9 cellular contexts compared by ENCODE assay signal in the genomic region with DNA sequence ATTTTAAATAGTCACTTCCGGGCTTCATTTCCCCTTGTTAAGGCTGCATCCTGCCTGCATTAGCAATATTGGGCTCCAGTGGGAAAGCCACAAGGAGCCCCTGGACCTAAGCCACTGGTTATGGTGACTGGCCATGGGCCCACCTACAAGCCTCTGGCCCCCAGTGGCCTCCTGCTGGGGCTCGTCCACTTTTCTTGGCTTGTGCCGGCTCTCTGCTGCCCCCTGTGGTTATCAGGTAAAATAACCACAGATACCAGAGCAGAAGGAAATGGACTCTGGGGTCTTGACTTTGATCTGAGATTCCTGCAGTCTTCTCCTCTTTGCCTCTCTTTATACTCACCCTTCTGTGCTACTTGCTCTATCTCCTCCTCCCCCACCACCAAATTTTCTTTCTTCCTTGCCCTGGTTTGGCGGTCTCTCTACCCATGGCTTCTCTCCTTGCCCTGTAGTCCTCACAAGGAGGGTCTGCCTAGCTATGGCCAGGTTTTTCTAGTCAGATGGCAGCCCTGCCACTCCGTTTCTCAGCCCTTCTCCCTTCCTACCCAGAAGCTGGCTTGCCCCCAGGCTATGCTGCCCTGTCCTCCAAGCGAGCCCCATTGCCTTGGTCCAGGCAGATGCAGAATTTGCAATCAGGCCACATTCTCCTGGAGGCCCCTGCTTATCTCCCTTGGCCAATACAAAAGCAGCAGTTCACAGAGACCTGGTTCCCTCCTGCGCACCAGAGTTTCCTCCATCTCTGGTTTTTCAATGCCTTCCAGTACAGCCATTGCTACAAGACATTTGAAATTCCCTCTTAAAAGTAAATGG.
DNase-seq lines count a peak whose midpoint lies in the region; ATAC-seq and TF ChIP-seq lines count a peak whose summit lies in the region.
"Had no signal": no experiment of that assay in that cellular context is flagged by ENCODE, and none has a peak within 500 bp of the region (broad histone marks: within the 10 kb centered on the region; RNA-seq: fewer than 3 reads in every experiment).

No MANE protein-coding gene starts in this region.

- peak overlapping the region; percentile 25 to 73 (median 63); a peak in 21 of 22 replicates for H3K27ac ChIP-seq in BLaER1 treated with 17β-estradiol and CSF1 and Interleukin-3, amounts not matched to agents 10 nM and 100 nM
- H3K27ac ChIP-seq in SK-N-SH (ENCODE audit: low read depth in 2 of 2, low read length in 1 of 2): no peak overlapping the region
- H3K27ac ChIP-seq in endodermal cell (ENCODE audit: low read depth, low read length): no peak overlapping the region

- CTCF ChIA-PET in SK-N-SH (lab: Yijun Ruan, JAX): interaction anchor here (0.6 to 1.6 kb wide), 10 partner anchors 8 to 239 kb away, joined by 3 to 5 read pairs (median 3); no protein-coding TSS in a partner anchor

- H3K79me2 ChIP-seq in SK-N-SH (ENCODE audit: insufficient read depth): no peaks in the 10 kb centered on the region

- H3K27ac Mint-ChIP-seq in endodermal cell (no peak overlapping the region), natural killer cell (peak overlapping the region; percentile 55 to 60)
- H3K27ac Mint-ChIP-seq: stimulated activated naive CD8-positive, alpha-beta T cell treated with anti-CD3 and anti-CD28 coated beads, Interleukin-15, Interleukin-2, amounts not matched to agents 100 ng/mL and 50 ng/mL, for 24 hours had no signal

- H3K27me3 ChIP-seq in BLaER1 treated with 17β-estradiol and CSF1 and Interleukin-3, amounts not matched to agents 10 nM and 100 nM: no peaks in the 10 kb centered on the region
- H3K27me3 ChIP-seq in SK-N-SH (ENCODE audit: insufficient read depth) (no peaks in the 10 kb centered on the region), endodermal cell (ENCODE audit: control insufficient read depth, insufficient read depth, low read length, poor library complexity, severe bottlenecking) (no peaks in the 10 kb centered on the region)

- DNase-seq in GM20000 (ENCODE audit: low spot score) (peak; percentile 65), SK-N-SH (peak; percentile 58), endodermal cell (peak; percentile 89), natural killer cell (peak; percentile 45), NCI-H1436 treated with DMSO at 0.1 percent for 48 hours (lab: John Stamatoyannopoulos, UW) (no peak)
- DNase-seq in central memory CD4-positive, alpha-beta T cell: no peak

- H3K4me1 Mint-ChIP-seq in endodermal cell: peaks cover 5% of the 10 kb centered on the region
- peaks cover 47 to 51% of the 10 kb centered on the region in 2 donors for H3K4me1 Mint-ChIP-seq in natural killer cell

- ATAC-seq in natural killer cell (peak; percentile 66 to 84 (median 84)), HG03135 (IDR thresholded peaks at IDR 0.05; ENCODE audit: unreplicated experiment) (no peak)

- peak overlapping the region in 1 of 10 experiments; percentile 0; a peak in 1 of 20 replicates for H3K4me3 ChIP-seq in BLaER1 treated with 17β-estradiol and CSF1 and Interleukin-3, amounts not matched to agents 10 nM and 100 nM
- peak overlapping the region in 1 of 2 experiments; percentile 39; a peak in 1 of 4 replicates for H3K4me3 ChIP-seq in SK-N-SH (ENCODE audit: low read depth in 2 of 2, low read length in 1 of 2)
- H3K4me3 ChIP-seq in endodermal cell (ENCODE audit: low read length): no peak overlapping the region

- H3F3A ChIP-seq in SK-N-SH (replicated peaks; ENCODE audit: insufficient read depth): no peaks in the 10 kb centered on the region

- peaks cover 64 to 94% (median 89%) of the 10 kb centered on the region in 10 experiments for H3K4me1 ChIP-seq in BLaER1 treated with 17β-estradiol and CSF1 and Interleukin-3, amounts not matched to agents 10 nM and 100 nM
- H3K4me1 ChIP-seq in SK-N-SH (ENCODE audit: control insufficient read depth in 1 of 2, insufficient read depth in 2 of 2, low read depth in 1 of 2, low read length in 1 of 2) (peaks cover 0 to 3% of the 10 kb centered on the region in 2 experiments; a peak in 1 of 4 replicates), endodermal cell (ENCODE audit: control insufficient read depth, insufficient read depth, low read length) (no peaks in the 10 kb centered on the region)

- TF ChIP-seq EP300 in SK-N-SH (IDR thresholded peaks at IDR 0.05; ENCODE audit: borderline replicate concordance in 1 of 2, low read depth in 1 of 2, low read length in 1 of 2): no peak

- no peaks in the 10 kb centered on the region for H3K9me2 ChIP-seq in SK-N-SH

- intact Hi-C loops in natural killer cell (cut with micrococcal nuclease): loop anchor here (10.0 kb wide), 1 partner anchor 127 kb away; no protein-coding TSS in a partner anchor

- H3K36me3 ChIP-seq in BLaER1 treated with 17β-estradiol and CSF1 and Interleukin-3, amounts not matched to agents 10 nM and 100 nM: peaks cover 3 to 90% (median 68%) of the 10 kb centered on the region in 11 experiments; a peak in 18 of 22 replicates
- H3K36me3 ChIP-seq in SK-N-SH (replicated peaks in 1 of 2; ENCODE audit: control insufficient read depth in 1 of 2, insufficient read depth in 2 of 2, low read length in 1 of 2) (no peaks in the 10 kb centered on the region), endodermal cell (ENCODE audit: control insufficient read depth, insufficient read depth, low read length) (no peaks in the 10 kb centered on the region)

- 18% methylated on average over 7 of the region's 7 CpGs for WGBS in SK-N-SH (ENCODE audit: low lambda C conversion rate)
- 70 to 80% methylated on average over 5 to 7 of the region's 7 CpGs for WGBS in endodermal cell (ENCODE audit: insufficient coverage in 1 of 2, insufficient read length in 1 of 2), 2 experiments

- H3K4me2 ChIP-seq in BLaER1 treated with 17β-estradiol and CSF1 and Interleukin-3, amounts not matched to agents 10 nM and 100 nM: peak overlapping the region; percentile 74 to 92 (median 86)
- no peak overlapping the region for H3K4me2 ChIP-seq in SK-N-SH

- POLR2A ChIA-PET in SK-N-SH (lab: Yijun Ruan, JAX): no interaction called here

- H3K27me3 Mint-ChIP-seq in endodermal cell (ENCODE audit: insufficient read depth) (no peaks in the 10 kb centered on the region), natural killer cell (ENCODE audit: low read depth in 2 of 2) (no peaks in the 10 kb centered on the region)
- H3K27me3 Mint-ChIP-seq: stimulated activated naive CD8-positive, alpha-beta T cell treated with anti-CD3 and anti-CD28 coated beads, Interleukin-15, Interleukin-2, amounts not matched to agents 100 ng/mL and 50 ng/mL, for 24 hours had no signal

- H3K36me3 Mint-ChIP-seq in endodermal cell (ENCODE audit: low read depth) (peaks cover 7% of the 10 kb centered on the region), natural killer cell (no peaks in the 10 kb centered on the region)

- H3K4me3 Mint-ChIP-seq in endodermal cell: no peak overlapping the region
- H3K4me3 Mint-ChIP-seq in natural killer cell: no peak overlapping the region
- H3K4me3 Mint-ChIP-seq: stimulated activated naive CD8-positive, alpha-beta T cell treated with anti-CD3 and anti-CD28 coated beads, Interleukin-15, Interleukin-2, amounts not matched to agents 100 ng/mL and 50 ng/mL, for 24 hours had no signal

- TF ChIP-seq CTCF in GM20000 (IDR thresholded peaks at IDR 0.05; ENCODE audit: extremely low read depth, missing control alignments) (peak; percentile 57), SK-N-SH (IDR thresholded peaks at IDR 0.05) (peak; percentile 74), endodermal cell (conservative IDR thresholded peaks at IDR 0.05) (peak; percentile 93), natural killer cell (IDR thresholded peaks at IDR 0.05) (peak; percentile 92)

- peak; percentile 42 for TF ChIP-seq RAD21 in SK-N-SH (IDR thresholded peaks at IDR 0.05; ENCODE audit: low read length)

- peak overlapping the region in 10 of 11 experiments; percentile 2 to 63 (median 40); a peak in 15 of 22 replicates for H3K9ac ChIP-seq in BLaER1 treated with 17β-estradiol and CSF1 and Interleukin-3, amounts not matched to agents 10 nM and 100 nM
- H3K9ac ChIP-seq in SK-N-SH (no peak overlapping the region), endodermal cell (ENCODE audit: extremely low read depth, low read length, poor library complexity, severe bottlenecking) (no peak overlapping the region)

- H4K20me1 ChIP-seq in BLaER1 treated with 17β-estradiol and CSF1 and Interleukin-3, amounts not matched to agents 10 nM and 100 nM: peaks cover 23 to 95% (median 92%) of the 10 kb centered on the region in 11 experiments
- H4K20me1 ChIP-seq in SK-N-SH (ENCODE audit: insufficient read depth): no peaks in the 10 kb centered on the region

- no peak overlapping the region for H2AFZ ChIP-seq in SK-N-SH (ENCODE audit: low read depth)

- H3K9me3 Mint-ChIP-seq in endodermal cell (peaks cover 8% of the 10 kb centered on the region), natural killer cell (peaks cover 0 to 4% of the 10 kb centered on the region in 2 donors)

- H3K9me3 ChIP-seq in BLaER1 treated with 17β-estradiol and CSF1 and Interleukin-3, amounts not matched to agents 10 nM and 100 nM (replicated peaks in 1 of 11): peaks cover 0 to 28% (median 11%) of the 10 kb centered on the region in 11 experiments; a peak in 15 of 22 replicates
- H3K9me3 ChIP-seq in SK-N-SH (no peaks in the 10 kb centered on the region), endodermal cell (ENCODE audit: control insufficient read depth, low read length) (no peaks in the 10 kb centered on the region)

TF ChIP-seq in SK-N-SH, 30 proteins besides CTCF, POLR2A, EP300 and RAD21:
- TF ChIP-seq, protein P1, sequence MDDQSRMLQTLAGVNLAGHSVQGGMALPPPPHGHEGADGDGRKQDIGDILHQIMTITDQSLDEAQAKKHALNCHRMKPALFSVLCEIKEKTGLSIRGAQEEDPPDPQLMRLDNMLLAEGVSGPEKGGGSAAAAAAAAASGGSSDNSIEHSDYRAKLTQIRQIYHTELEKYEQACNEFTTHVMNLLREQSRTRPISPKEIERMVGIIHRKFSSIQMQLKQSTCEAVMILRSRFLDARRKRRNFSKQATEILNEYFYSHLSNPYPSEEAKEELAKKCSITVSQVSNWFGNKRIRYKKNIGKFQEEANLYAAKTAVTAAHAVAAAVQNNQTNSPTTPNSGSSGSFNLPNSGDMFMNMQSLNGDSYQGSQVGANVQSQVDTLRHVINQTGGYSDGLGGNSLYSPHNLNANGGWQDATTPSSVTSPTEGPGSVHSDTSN (IDR thresholded peaks at IDR 0.05): no peak
- peak; percentile 18; the same call in 1 of the 2 replicates for TF ChIP-seq SMC3 (IDR thresholded peaks at IDR 0.05; ENCODE audit: low read depth, low read length)

Comparison
In these comparisons a context has a peak if more than half of its experiments do, and no peak if none do; other contexts are left out.
1. H3K27ac ChIP-seq: peak in BLaER1 treated with 17β-estradiol and CSF1 and Interleukin-3, amounts not matched to agents 10 nM and 100 nM (11 of 11); none in SK-N-SH (0 of 2) and endodermal cell (single experiment).
2. H3K9ac ChIP-seq: peak in BLaER1 treated with 17β-estradiol and CSF1 and Interleukin-3, amounts not matched to agents 10 nM and 100 nM (10 of 11); none in SK-N-SH (single experiment) and endodermal cell (single experiment).
3. DNase-seq: peak in GM20000 (single experiment), SK-N-SH (single experiment), endodermal cell (single experiment) and natural killer cell (single experiment); none in NCI-H1436 treated with DMSO at 0.1 percent for 48 hours (single experiment) and central memory CD4-positive, alpha-beta T cell (single experiment).
4. Peak in every context shown above with its lines, with median percentiles within 50 percentile points of each other: CTCF ChIP-seq.